ENCODE assay signal across 17 cellular contexts in genomic region chrX:16604300-16604699, GRCh38. TPM values are rescaled to one million over a fixed set of nuclear protein-coding genes. Genes with fewer than 3 reads are reported as not detected.
DNase-seq lines count a peak whose midpoint lies in the region; ATAC-seq and TF ChIP-seq lines count a peak whose summit lies in the region.
"Had no signal": no experiment of that assay in that cellular context is flagged by ENCODE, and none has a peak within 500 bp of the region (broad histone marks: within the 10 kb centered on the region; RNA-seq: fewer than 3 reads in every experiment).

No MANE protein-coding gene starts in this region.

- no peak for TF ChIP-seq RAD21 in SK-N-SH (IDR thresholded peaks at IDR 0.05; ENCODE audit: low read length)

- DNase-seq in GM23338 (ENCODE audit: low spot score) (no peak), SK-N-SH (no peak), endodermal cell (no peak), pons (ENCODE audit: low spot score) (no peak), NCI-H187 treated with DMSO at 0.1 percent for 48 hours (lab: John Stamatoyannopoulos, UW) (no peak)
- DNase-seq: activated CD8-positive, alpha-beta memory T cell treated with anti-CD3 and anti-CD28 coated beads, Interleukin-2, amount 50 U/mL, for 4 hours; MG63; midbrain; OCI-M1; T-helper 9 cell had no signal

- ATAC-seq in GM23338 (no peak), HG03354 (IDR thresholded peaks at IDR 0.05; ENCODE audit: poor library complexity, severe bottlenecking, unreplicated experiment) (no peak), GM19395 (IDR thresholded peaks at IDR 0.05; ENCODE audit: unreplicated experiment) (no peak)

- H3K27me3 ChIP-seq in GM23338 (ENCODE audit: insufficient read depth) (no peaks in the 10 kb centered on the region), SK-N-SH (ENCODE audit: insufficient read depth) (no peaks in the 10 kb centered on the region), endodermal cell (ENCODE audit: control insufficient read depth, insufficient read depth, low read length, poor library complexity, severe bottlenecking) (no peaks in the 10 kb centered on the region)
- H3K27me3 ChIP-seq: MG63 had no signal

- H3K4me3 ChIP-seq in GM23338, result no peak overlapping the region
- H3K4me3 ChIP-seq in SK-N-SH (ENCODE audit: low read depth in 2 of 2, low read length in 1 of 2), result no peak overlapping the region
- no peak overlapping the region for H3K4me3 ChIP-seq in endodermal cell (ENCODE audit: low read length)
- H3K4me3 ChIP-seq: MG63 had no signal

- H3K9me3 Mint-ChIP-seq in GM23338 (no peaks in the 10 kb centered on the region), endodermal cell (no peaks in the 10 kb centered on the region), nephron (no peaks in the 10 kb centered on the region)

- CTCF ChIA-PET in SK-N-SH (lab: Yijun Ruan, JAX), result no interaction called here

- H4K20me1 ChIP-seq in GM23338 (replicated peaks; ENCODE audit: insufficient read depth), result no peaks in the 10 kb centered on the region
- H4K20me1 ChIP-seq in SK-N-SH (ENCODE audit: insufficient read depth), result no peaks in the 10 kb centered on the region

- H2AFZ ChIP-seq in GM23338 (no peak overlapping the region), SK-N-SH (ENCODE audit: low read depth) (peak overlapping the region; percentile 18; the same call in 1 of the 2 replicates)

- H3K9me2 ChIP-seq in GM23338 (ENCODE audit: insufficient read depth), result no peaks in the 10 kb centered on the region
- H3K9me2 ChIP-seq in SK-N-SH, result no peaks in the 10 kb centered on the region

- peaks cover 3% of the 10 kb centered on the region for H3K27me3 Mint-ChIP-seq in GM23338 (ENCODE audit: insufficient read depth, low read depth, poor library complexity)
- no peaks in the 10 kb centered on the region for H3K27me3 Mint-ChIP-seq in endodermal cell (ENCODE audit: insufficient read depth)
- H3K27me3 Mint-ChIP-seq in nephron (ENCODE audit: low read depth), result no peaks in the 10 kb centered on the region

- H3K36me3 ChIP-seq in GM23338 (ENCODE audit: insufficient read depth), result no peaks in the 10 kb centered on the region
- H3K36me3 ChIP-seq in SK-N-SH (replicated peaks in 1 of 2; ENCODE audit: control insufficient read depth in 1 of 2, insufficient read depth in 2 of 2, low read length in 1 of 2), result peaks cover 3 to 17% of the 10 kb centered on the region in 2 experiments
- peaks cover 5% of the 10 kb centered on the region for H3K36me3 ChIP-seq in endodermal cell (ENCODE audit: control insufficient read depth, insufficient read depth, low read length)
- H3K36me3 ChIP-seq: MG63 had no signal

- H3K4me3 Mint-ChIP-seq in GM23338 (no peak overlapping the region), endodermal cell (no peak overlapping the region), nephron (no peak overlapping the region)

- no peak for TF ChIP-seq EP300 in SK-N-SH (IDR thresholded peaks at IDR 0.05; ENCODE audit: borderline replicate concordance in 1 of 2, low read depth in 1 of 2, low read length in 1 of 2)

- H3K4me1 ChIP-seq in GM23338 (ENCODE audit: insufficient read depth), result no peaks in the 10 kb centered on the region
- H3K4me1 ChIP-seq in SK-N-SH (ENCODE audit: control insufficient read depth in 1 of 2, insufficient read depth in 2 of 2, low read depth in 1 of 2, low read length in 1 of 2), result peaks cover 9 to 17% of the 10 kb centered on the region in 2 experiments; a peak in 3 of 4 replicates
- peaks cover 6% of the 10 kb centered on the region for H3K4me1 ChIP-seq in endodermal cell (ENCODE audit: control insufficient read depth, insufficient read depth, low read length)

- 97% methylated on average over 2 of the region's 2 CpGs for WGBS in SK-N-SH (ENCODE audit: low lambda C conversion rate)
- 86 to 100% methylated on average over 1 to 2 of the region's 2 CpGs for WGBS in endodermal cell (ENCODE audit: insufficient coverage in 1 of 2, insufficient read length in 1 of 2), 2 experiments

- no peaks in the 10 kb centered on the region for H3K79me2 ChIP-seq in GM23338 (replicated peaks; ENCODE audit: insufficient read depth)
- H3K79me2 ChIP-seq in SK-N-SH (ENCODE audit: insufficient read depth), result no peaks in the 10 kb centered on the region

- H3F3A ChIP-seq in GM23338 (replicated peaks; ENCODE audit: low read depth) (no peaks in the 10 kb centered on the region), SK-N-SH (replicated peaks; ENCODE audit: insufficient read depth) (peaks cover 10% of the 10 kb centered on the region)

- peaks cover 23% of the 10 kb centered on the region; the same call in 2 of the 3 replicates for H3K4me1 Mint-ChIP-seq in GM23338
- peaks cover 35% of the 10 kb centered on the region for H3K4me1 Mint-ChIP-seq in endodermal cell
- H3K4me1 Mint-ChIP-seq in nephron, result no peaks in the 10 kb centered on the region

- H3K9me3 ChIP-seq in SK-N-SH (peaks cover 4% of the 10 kb centered on the region; the same call in 1 of the 2 replicates), endodermal cell (ENCODE audit: control insufficient read depth, low read length) (no peaks in the 10 kb centered on the region)
- H3K9me3 ChIP-seq: MG63 had no signal

- POLR2A ChIA-PET in SK-N-SH (lab: Yijun Ruan, JAX), result no interaction called here

- peak overlapping the region; percentile 72; the same call in 1 of the 2 replicates for H3K27ac ChIP-seq in GM23338 (ENCODE audit: low read depth)
- H3K27ac ChIP-seq in SK-N-SH (ENCODE audit: low read depth in 2 of 2, low read length in 1 of 2), result peak overlapping the region; percentile 12 to 54; a peak in 3 of 4 replicates
- H3K27ac ChIP-seq in endodermal cell (ENCODE audit: low read depth, low read length), result no peak overlapping the region
- H3K27ac ChIP-seq: HL-60 had no signal

- peaks cover 53% of the 10 kb centered on the region; the same call in 2 of the 3 replicates for H3K36me3 Mint-ChIP-seq in GM23338 (ENCODE audit: low read depth)
- H3K36me3 Mint-ChIP-seq in endodermal cell (ENCODE audit: low read depth), result peaks cover 62% of the 10 kb centered on the region
- peaks cover 80% of the 10 kb centered on the region for H3K36me3 Mint-ChIP-seq in nephron (ENCODE audit: low read depth)

- TF ChIP-seq CTCF in GM23338 (conservative IDR thresholded peaks at IDR 0.05; ENCODE audit: low read depth in 2 of 2), result no peak
- TF ChIP-seq CTCF in SK-N-SH (IDR thresholded peaks at IDR 0.05), result no peak
- TF ChIP-seq CTCF in endodermal cell (conservative IDR thresholded peaks at IDR 0.05), result no peak
- TF ChIP-seq CTCF in nephron (IDR thresholded peaks at IDR 0.05; ENCODE audit: unreplicated experiment in 3 of 3), result no peak

- 0 out of 2 replicates have a peak overlapping the region, but pooled peaks have one; percentile 53 for H3K27ac Mint-ChIP-seq in GM23338
- H3K27ac Mint-ChIP-seq in endodermal cell, result peak overlapping the region; percentile 76
- H3K27ac Mint-ChIP-seq in nephron, result peak overlapping the region in 2 of 3 experiments; percentile 28 to 41

- no peak overlapping the region for H3K4me2 ChIP-seq in GM23338
- peak overlapping the region; percentile 26 for H3K4me2 ChIP-seq in SK-N-SH

- H3K9ac ChIP-seq in SK-N-SH, result no peak overlapping the region
- H3K9ac ChIP-seq in endodermal cell (ENCODE audit: extremely low read depth, low read length, poor library complexity, severe bottlenecking), result no peak overlapping the region

TF ChIP-seq in GM23338, 12 proteins besides CTCF, POLR2A, EP300 and RAD21 (continues in another document):
- no peak for TF ChIP-seq EZH2phosphoT487 (IDR thresholded peaks at IDR 0.05; ENCODE audit: unreplicated experiment)

TF ChIP-seq in SK-N-SH, 30 proteins besides CTCF, POLR2A, EP300 and RAD21:
- no peak for TF ChIP-seq RXRA (IDR thresholded peaks at IDR 0.05; ENCODE audit: borderline replicate concordance, low read depth)
- TF ChIP-seq SIN3A (IDR thresholded peaks at IDR 0.05; ENCODE audit: borderline replicate concordance, low read depth, low read length), result no peak
- no peak for TF ChIP-seq ZBTB33 (IDR thresholded peaks at IDR 0.05; ENCODE audit: borderline replicate concordance, low read depth)
- TF ChIP-seq TAF1 (IDR thresholded peaks at IDR 0.05; ENCODE audit: borderline replicate concordance, low read depth, low read length), result no peak
- TF ChIP-seq POLR2AphosphoS5 (IDR thresholded peaks at IDR 0.05; ENCODE audit: low read depth, low read length), result no peak
- TF ChIP-seq MXI1 (IDR thresholded peaks at IDR 0.05; ENCODE audit: low read depth, low read length), result no peak
- no peak for TF ChIP-seq MEF2A (IDR thresholded peaks at IDR 0.05; ENCODE audit: borderline replicate concordance, low read depth)
- TF ChIP-seq GABPA (IDR thresholded peaks at IDR 0.05; ENCODE audit: low read depth), result no peak
- TF ChIP-seq TEAD4 (IDR thresholded peaks at IDR 0.05; ENCODE audit: borderline replicate concordance, insufficient read depth), result no peak
- no peak for TF ChIP-seq NRF1 (IDR thresholded peaks at IDR 0.05; ENCODE audit: low read depth, low read length)
- TF ChIP-seq GATA2 (CRISPR knock-in tag; IDR thresholded peaks at IDR 0.05), result no peak
- no peak for TF ChIP-seq ELF1 (IDR thresholded peaks at IDR 0.05)
- TF ChIP-seq FOXM1 (IDR thresholded peaks at IDR 0.05; ENCODE audit: low read depth), result no peak
- no peak for TF ChIP-seq YY1 (IDR thresholded peaks at IDR 0.05; ENCODE audit: low read depth)
- no peak for TF ChIP-seq FOXJ3 (CRISPR knock-in tag; IDR thresholded peaks at IDR 0.05)

RNA-seq across cellular contexts. Expression of gene S100G, which starts 45.7 kb away (rescaled TPM):
- not detected in 2 replicates for total RNA-seq in GM23338 (2014; rRNA removed; shearing (Covaris generic))
- polyA plus RNA-seq in GM23338 (2016; fragmentation: Nextera tagmentation; extraction: Ambion mirVana) (not detected in 2 replicates), SK-N-SH (2012; rRNA removed) (not detected in 2 replicates)
- polyA plus RNA-seq in SK-N-SH (2012; cell fraction: cytosol; rRNA removed), result not detected in 2 replicates
- not detected in 2 replicates for polyA plus RNA-seq in SK-N-SH (2012; cell fraction: nucleus; rRNA removed)
- total RNA-seq in endodermal cell, result not detected
- polyA plus RNA-seq in endodermal cell (2013, experiment 1 of 2), result not detected
- polyA plus RNA-seq in endodermal cell (2013, experiment 2 of 2), result not detected
- total RNA-seq: bronchial epithelial cell, temporal lobe had no signal
- polyA plus RNA-seq: esophagus had no signal
